In the genomic region with DNA sequence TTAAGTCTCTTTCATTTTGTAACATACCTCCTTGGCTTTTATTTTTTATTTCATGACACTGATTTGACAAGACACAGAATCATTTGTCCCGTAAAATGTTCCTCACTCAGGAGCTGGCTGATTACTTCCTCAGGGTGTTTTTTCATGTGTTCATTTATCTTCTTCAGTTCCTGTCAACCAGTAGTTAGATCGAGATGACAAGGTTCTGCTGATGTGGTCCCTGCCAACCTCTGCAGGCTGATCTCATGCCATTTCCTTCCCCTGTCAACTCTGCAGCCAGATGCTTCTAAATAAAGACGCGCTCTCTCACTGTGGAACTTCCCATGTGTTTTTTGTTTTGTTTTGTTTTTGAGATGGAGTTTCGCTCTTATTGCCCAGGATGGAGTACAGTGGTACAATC, we compare ENCODE assay signal across 2 cellular contexts.
TF ChIP-seq lines count a peak whose summit lies in the region.

No MANE protein-coding gene starts in this region.

TF ChIP-seq in GM12891, 5 proteins besides CTCF, POLR2A, EP300 and RAD21:
- TF ChIP-seq PAX5 (IDR thresholded peaks at IDR 0.05; ENCODE audit: insufficient read depth, low read length, severe bottlenecking), result no peak
- TF ChIP-seq SPI1 (IDR thresholded peaks at IDR 0.05; ENCODE audit: low read depth, low read length), result no peak
- TF ChIP-seq POLR2AphosphoS5 (IDR thresholded peaks at IDR 0.05; ENCODE audit: low read depth, low read length), result no peak
- TF ChIP-seq POU2F2 (IDR thresholded peaks at IDR 0.05; ENCODE audit: low read depth, low read length), result no peak
- no peak for TF ChIP-seq TAF1 (IDR thresholded peaks at IDR 0.05; ENCODE audit: low read depth, low read length)

TF ChIP-seq in GM12878, 131 proteins besides CTCF, POLR2A, EP300 and RAD21:
- TF ChIP-seq MEF2A (IDR thresholded peaks at IDR 0.05; ENCODE audit: insufficient read depth, low read depth, low read length), result 0 out of 2 replicates have a peak, but pooled peaks have one; percentile 21
- no peak for TF ChIP-seq CEBPB (IDR thresholded peaks at IDR 0.05; ENCODE audit: borderline replicate concordance in 1 of 2, low read depth in 2 of 2, low read length in 2 of 2)
- TF ChIP-seq SMARCA5 (IDR thresholded peaks at IDR 0.05), result no peak
- TF ChIP-seq, protein P1, sequence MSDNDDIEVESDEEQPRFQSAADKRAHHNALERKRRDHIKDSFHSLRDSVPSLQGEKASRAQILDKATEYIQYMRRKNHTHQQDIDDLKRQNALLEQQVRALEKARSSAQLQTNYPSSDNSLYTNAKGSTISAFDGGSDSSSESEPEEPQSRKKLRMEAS (IDR thresholded peaks at IDR 0.05; ENCODE audit: low read depth, low read length), result no peak
- TF ChIP-seq EED (IDR thresholded peaks at IDR 0.05; ENCODE audit: low read depth), result peak; percentile 48; the same call in 1 of the 2 replicates
- peak; percentile 27; the same call in 1 of the 2 replicates for TF ChIP-seq CREM (IDR thresholded peaks at IDR 0.05; ENCODE audit: low read depth)
- TF ChIP-seq CHD2 (IDR thresholded peaks at IDR 0.05; ENCODE audit: borderline replicate concordance, low read depth, low read length), result no peak
- peak in 1 of 2 experiments; percentile 70; a peak in 1 of 4 replicates for TF ChIP-seq ETV6 (conservative IDR thresholded peaks at IDR 0.05 in 1 of 2, IDR thresholded peaks at IDR 0.05 in 1 of 2; ENCODE audit: borderline replicate concordance in 1 of 2, low read depth in 1 of 2)
- TF ChIP-seq TCF3 (IDR thresholded peaks at IDR 0.05; ENCODE audit: borderline replicate concordance, insufficient read depth, low read depth, low read length), result no peak
- no peak for TF ChIP-seq NBN (IDR thresholded peaks at IDR 0.05)
- TF ChIP-seq IKZF1 (conservative IDR thresholded peaks at IDR 0.05), result no peak
- TF ChIP-seq RUNX3 (IDR thresholded peaks at IDR 0.05; ENCODE audit: low read length), result peak; percentile 19; the same call in 1 of the 2 replicates
- TF ChIP-seq, protein P2, sequence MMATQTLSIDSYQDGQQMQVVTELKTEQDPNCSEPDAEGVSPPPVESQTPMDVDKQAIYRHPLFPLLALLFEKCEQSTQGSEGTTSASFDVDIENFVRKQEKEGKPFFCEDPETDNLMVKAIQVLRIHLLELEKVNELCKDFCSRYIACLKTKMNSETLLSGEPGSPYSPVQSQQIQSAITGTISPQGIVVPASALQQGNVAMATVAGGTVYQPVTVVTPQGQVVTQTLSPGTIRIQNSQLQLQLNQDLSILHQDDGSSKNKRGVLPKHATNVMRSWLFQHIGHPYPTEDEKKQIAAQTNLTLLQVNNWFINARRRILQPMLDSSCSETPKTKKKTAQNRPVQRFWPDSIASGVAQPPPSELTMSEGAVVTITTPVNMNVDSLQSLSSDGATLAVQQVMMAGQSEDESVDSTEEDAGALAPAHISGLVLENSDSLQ (IDR thresholded peaks at IDR 0.05), result peak; percentile 64
- TF ChIP-seq IKZF2 (IDR thresholded peaks at IDR 0.05), result 0 out of 4 replicates have a peak, but pooled peaks have one; percentile 22 to 26
